8 cellular contexts compared by ENCODE assay signal in genomic region chr1:70354332-70355110, GRCh38. TPM values are rescaled to one million over a fixed set of nuclear protein-coding genes. Genes with fewer than 3 reads are reported as not detected.
DNase-seq lines count a peak whose midpoint lies in the region; ATAC-seq and TF ChIP-seq lines count a peak whose summit lies in the region.

Gene ANKRD13C (minus strand): TSS chr1:70354722. CDS start chr1:70354408, 314 bp downstream.

- 0% methylated on average over 11 to 23 of the region's 65 CpGs for WGBS in esophagus squamous epithelium, 2 donors

- peaks cover 45% of the 10 kb centered on the region for H3K4me1 Mint-ChIP-seq in activated T-cell treated with anti-CD3 and anti-CD28 coated beads, Interleukin-2, amount 50 U/mL, for 72 hours (ENCODE audit: low read depth)

- peak within 1 kb of the TSS; percentile 91 to 97 for H3K4me3 Mint-ChIP-seq in activated T-cell treated with anti-CD3 and anti-CD28 coated beads, Interleukin-2, amount 50 U/mL, for 72 hours

- peak within 1 kb of the TSS; percentile 94 for H3K9ac ChIP-seq in KMS-11

- TF ChIP-seq POLR2A in Peyer's patch (IDR thresholded peaks at IDR 0.05) (peak in 1 of 2 donors; percentile 77), esophagus squamous epithelium (IDR thresholded peaks at IDR 0.05) (peak in 3 of 4 donors; percentile 46 to 84 (median 82))

- DNase-seq in DMS79 (lab: John Stamatoyannopoulos, UW) (peak; percentile 93), Peyer's patch (peak; percentile 91 to 97 (median 92)), esophagus squamous epithelium (lab: John Stamatoyannopoulos, UW) (peak; percentile 71), myocyte (ENCODE audit: low read depth) (peak; percentile 98)
- peak; percentile 91 to 94 for DNase-seq in activated T-cell treated with anti-CD3 and anti-CD28 coated beads, Interleukin-2, amount 50 U/mL, for 72 hours
- DNase-seq in stimulated activated CD8-positive, alpha-beta memory T cell treated with anti-CD3 and anti-CD28 coated beads, Interleukin-7, amount 100 ng/mL, for 48 hours (ENCODE audit: extremely low read depth in 1 of 2, low read depth in 1 of 2), result peak; percentile 74 to 84

- peak within 1 kb of the TSS; percentile 81 for H2AFZ ChIP-seq in KMS-11 (ENCODE audit: low read depth)

- H3K9me3 ChIP-seq in Peyer's patch (no peaks in the 10 kb centered on the region), esophagus squamous epithelium (no peaks in the 10 kb centered on the region)

- H4K20me1 ChIP-seq in KMS-11 (ENCODE audit: insufficient read depth), result no peaks in the 10 kb centered on the region

- peak within 1 kb of the TSS; percentile 98 for H3K27ac Mint-ChIP-seq in activated T-cell treated with anti-CD3 and anti-CD28 coated beads, Interleukin-2, amount 50 U/mL, for 72 hours

- H3K27ac ChIP-seq in KMS-11, result peak within 1 kb of the TSS; percentile 98
- peak within 1 kb of the TSS; percentile 88 to 92 (median 90) for H3K27ac ChIP-seq in Peyer's patch
- H3K27ac ChIP-seq in esophagus squamous epithelium, result peak within 1 kb of the TSS; percentile 91 to 98 (median 95)

- H3K4me1 ChIP-seq in KMS-11 (ENCODE audit: low read depth, poor library complexity, severe bottlenecking) (peaks cover 59% of the 10 kb centered on the region), Peyer's patch (peaks cover 0 to 12% (median 0%) of the 10 kb centered on the region in 4 donors), esophagus squamous epithelium (peaks cover 7 to 58% (median 26%) of the 10 kb centered on the region in 3 donors)

- peaks cover 0 to 1% of the 10 kb centered on the region in 2 donors for H3K9me3 Mint-ChIP-seq in activated T-cell treated with anti-CD3 and anti-CD28 coated beads, Interleukin-2, amount 50 U/mL, for 72 hours

- H3K4me3 ChIP-seq in KMS-11 (IDR thresholded peaks at IDR 0.05; ENCODE audit: insufficient read depth, low read depth, low read length) (peak within 1 kb of the TSS; percentile 55), Peyer's patch (peak within 1 kb of the TSS; percentile 79 to 95 (median 90)), esophagus squamous epithelium (peak within 1 kb of the TSS; percentile 72 to 94 (median 80))

- H3K27me3 ChIP-seq in KMS-11 (ENCODE audit: insufficient read depth, low read depth) (no peaks in the 10 kb centered on the region), Peyer's patch (no peaks in the 10 kb centered on the region), esophagus squamous epithelium (no peaks in the 10 kb centered on the region)

- peak within 1 kb of the TSS; percentile 57 for H3K4me2 ChIP-seq in KMS-11

- TF ChIP-seq CTCF in KMS-11 (conservative IDR thresholded peaks at IDR 0.05; ENCODE audit: low read depth, low read length) (no peak), Peyer's patch (IDR thresholded peaks at IDR 0.05) (peak in 2 of 6 experiments; percentile 4 to 17), esophagus squamous epithelium (IDR thresholded peaks at IDR 0.05) (no peak)

- H3K27me3 Mint-ChIP-seq in activated T-cell treated with anti-CD3 and anti-CD28 coated beads, Interleukin-2, amount 50 U/mL, for 72 hours (ENCODE audit: low read depth), result no peaks in the 10 kb centered on the region

- intact Hi-C loops in esophagus squamous epithelium (cut with DNase I), result loop anchor here (10.0 kb wide), 1 partner anchor 60 kb away; the partner anchor contains the start of gene CTH

- H3K79me2 ChIP-seq in KMS-11 (ENCODE audit: insufficient read depth, low read depth), result peaks cover 52% of the 10 kb centered on the region

- ATAC-seq in GM21737 (IDR thresholded peaks at IDR 0.05; ENCODE audit: unreplicated experiment), result peak; percentile 94
- peak; percentile 91 to 94 for ATAC-seq in activated T-cell treated with anti-CD3 and anti-CD28 coated beads, Interleukin-2, amount 50 U/mL, for 72 hours (replicated peaks in 1 of 2)

- H3K36me3 ChIP-seq in KMS-11 (ENCODE audit: insufficient read depth), result no peaks in the 10 kb centered on the region
- H3K36me3 ChIP-seq in Peyer's patch, result no peaks in the 10 kb centered on the region
- peaks cover 0 to 6% (median 0%) of the 10 kb centered on the region in 3 donors for H3K36me3 ChIP-seq in esophagus squamous epithelium

- peaks cover 11 to 24% of the 10 kb centered on the region in 2 donors for H3K36me3 Mint-ChIP-seq in activated T-cell treated with anti-CD3 and anti-CD28 coated beads, Interleukin-2, amount 50 U/mL, for 72 hours (ENCODE audit: insufficient read depth in 2 of 2)

RNA-seq across cellular contexts. Expression of gene ANKRD13C, which starts in this region (rescaled TPM):
- 10 to 100 TPM; 21.2 to 52.0 (median 23.9) TPM for total RNA-seq in Peyer's patch
- total RNA-seq in activated T-cell treated with anti-CD3 and anti-CD28 coated beads, Interleukin-2, amount 50 U/mL, for 72 hours, result 10 to 100 TPM; 25.1 to 25.6 TPM
- total RNA-seq in esophagus squamous epithelium, result 10 to 100 TPM; 17.2 to 23.3 (median 17.4) TPM
- total RNA-seq in myocyte, result 29.1 and 37.2 TPM in 2 replicates
- 8.7 TPM for polyA plus RNA-seq in myocyte (2012)

Comparison
In these comparisons a context has a peak if more than half of its experiments do, and no peak if none do; other contexts are left out.
1. Peak in every context shown above with its lines: DNase-seq, ATAC-seq, H3K4me3 ChIP-seq and H3K27ac ChIP-seq.